In the genomic region with DNA sequence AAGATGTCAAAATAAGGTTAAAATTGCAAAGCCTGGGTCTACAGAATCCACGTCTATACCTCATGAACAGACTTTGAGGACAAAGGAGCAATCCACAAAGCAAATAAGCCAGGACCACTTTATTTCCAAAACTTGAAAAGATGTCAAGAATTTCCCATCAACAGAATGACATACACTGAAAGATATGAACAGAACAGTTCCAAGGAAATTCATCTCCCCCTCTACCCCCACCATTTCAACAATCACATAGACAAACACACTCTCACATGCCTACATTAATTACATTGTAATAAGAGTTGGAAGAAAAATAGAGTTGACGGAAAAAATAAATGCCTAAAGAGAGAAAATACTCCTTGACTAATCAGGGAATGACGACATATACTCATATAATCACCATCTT, we compare ENCODE assay signal across 18 cellular contexts. TPM values are rescaled to one million over a fixed set of nuclear protein-coding genes. Genes with fewer than 3 reads are reported as not detected.
DNase-seq lines count a peak whose midpoint lies in the region; ATAC-seq and TF ChIP-seq lines count a peak whose summit lies in the region.
"Had no signal": no experiment of that assay in that cellular context is flagged by ENCODE, and none has a peak within 500 bp of the region (broad histone marks: within the 10 kb centered on the region; RNA-seq: fewer than 3 reads in every experiment).

No MANE protein-coding gene starts in this region.

- POLR2A ChIA-PET in T-cell (lab: Charles Lee), result no interaction called here

- CTCF ChIA-PET in T-cell (lab: Charles Lee), result interaction anchor here in 1 of 2 donors (1.0 kb wide), 1 partner anchor 27 kb away, joined by 3 read pairs; no protein-coding TSS in a partner anchor

- H2AFZ ChIP-seq in ACC112 (ENCODE audit: low read length, unreplicated experiment) (no peak overlapping the region), fibroblast of lung (ENCODE audit: low read length) (no peak overlapping the region), osteoblast (ENCODE audit: low read length) (no peak overlapping the region)

- no peaks in the 10 kb centered on the region for H3K36me3 ChIP-seq in ACC112 (ENCODE audit: insufficient read depth, low read length)
- H3K36me3 ChIP-seq in NT2/D1 (ENCODE audit: insufficient read depth, insufficient read length, low read length), result no peaks in the 10 kb centered on the region
- H3K36me3 ChIP-seq in fibroblast of lung (ENCODE audit: control insufficient read depth, insufficient read depth, low read length), result no peaks in the 10 kb centered on the region
- H3K36me3 ChIP-seq in osteoblast (ENCODE audit: insufficient read depth, low read length), result no peaks in the 10 kb centered on the region
- H3K36me3 ChIP-seq: neutrophil had no signal

- no peaks in the 10 kb centered on the region for H4K20me1 ChIP-seq in fibroblast of lung (ENCODE audit: control insufficient read depth, extremely low read depth, insufficient read depth, low read length)
- no peaks in the 10 kb centered on the region for H4K20me1 ChIP-seq in osteoblast (ENCODE audit: insufficient read depth, low read length)

- TF ChIP-seq CTCF in fibroblast of lung (conservative IDR thresholded peaks at IDR 0.05 in 1 of 2, IDR thresholded peaks at IDR 0.05 in 1 of 2; ENCODE audit: low read depth in 1 of 2, low read length in 2 of 2) (no peak), osteoblast (IDR thresholded peaks at IDR 0.05; ENCODE audit: extremely low read depth, low read depth, low read length) (no peak)

- H3K27ac ChIP-seq in ACC112 (ENCODE audit: low read depth, low read length) (peak overlapping the region; percentile 80), fibroblast of lung (ENCODE audit: insufficient read depth, low read length) (no peak overlapping the region), osteoblast (ENCODE audit: low read depth, low read length) (peak overlapping the region; percentile 15)
- H3K27ac ChIP-seq: neutrophil had no signal

- H3K9me3 Mint-ChIP-seq in T-cell, result no peaks in the 10 kb centered on the region
- H3K9me3 Mint-ChIP-seq: activated T-helper 1 cell treated with anti-CD3 and anti-CD28 coated beads, Interleukin-12 subunit alpha, Interleukin-12 subunit beta, Interleukin-2, Interleukin-4 antibody, amounts not matched to agents 30 ng/mL and 10 ng/mL and 1 ng/mL, durations not matched to agents 14 hours and 24 hours and 36 hours had no signal

- peaks cover 14 to 15% of the 10 kb centered on the region in 2 donors for H3K27me3 Mint-ChIP-seq in T-cell

- H3K4me2 ChIP-seq in fibroblast of lung (ENCODE audit: extremely low read depth, insufficient read depth, low read length), result peak overlapping the region; percentile 48
- peak overlapping the region; percentile 23 for H3K4me2 ChIP-seq in osteoblast (ENCODE audit: insufficient read depth, low read length)

- no peak for ATAC-seq in T-cell (replicated peaks in 1 of 4)
- ATAC-seq: SK-N-SH treated with all-trans-retinoic acid at 6 μM for 48 hours; stimulated activated naive CD8-positive, alpha-beta T cell treated with anti-CD3 and anti-CD28 coated beads, Interleukin-15, Interleukin-2, amounts not matched to agents 100 U/mL and 50 U/mL, for 24 hours had no signal

- H3K4me3 ChIP-seq in ACC112 (ENCODE audit: low read depth, low read length) (peak overlapping the region; percentile 68), NT2/D1 (ENCODE audit: insufficient read length, low read depth) (peak overlapping the region; percentile 9), fibroblast of lung (replicated peaks in 1 of 4; ENCODE audit: control extremely low read depth in 1 of 4, insufficient read depth in 1 of 4, low read depth in 3 of 4, low read length in 4 of 4) (peak overlapping the region in 2 of 4 experiments; percentile 41 to 56), osteoblast (ENCODE audit: insufficient read depth, low read length) (no peak overlapping the region)

- H3K27ac Mint-ChIP-seq in T-cell, result no peak overlapping the region
- H3K27ac Mint-ChIP-seq: activated T-helper 1 cell treated with anti-CD3 and anti-CD28 coated beads, Interleukin-12 subunit alpha, Interleukin-12 subunit beta, Interleukin-2, Interleukin-4 antibody, amounts not matched to agents 30 ng/mL and 10 ng/mL and 1 ng/mL, durations not matched to agents 14 hours and 24 hours and 36 hours had no signal

- peaks cover 0 to 4% (median 4%) of the 10 kb centered on the region in 3 donors for H3K4me1 Mint-ChIP-seq in T-cell

- no peaks in the 10 kb centered on the region for H3K27me3 ChIP-seq in ACC112 (ENCODE audit: insufficient read depth, low read length)
- no peaks in the 10 kb centered on the region for H3K27me3 ChIP-seq in NT2/D1 (ENCODE audit: insufficient read depth, insufficient read length)
- no peaks in the 10 kb centered on the region for H3K27me3 ChIP-seq in fibroblast of lung (ENCODE audit: control insufficient read depth, insufficient read depth, low read length)
- no peaks in the 10 kb centered on the region for H3K27me3 ChIP-seq in osteoblast (ENCODE audit: insufficient read depth, low read length)
- H3K27me3 ChIP-seq: neutrophil had no signal

- no peak overlapping the region for H3K4me3 Mint-ChIP-seq in T-cell
- H3K4me3 Mint-ChIP-seq: activated T-helper 1 cell treated with anti-CD3 and anti-CD28 coated beads, Interleukin-12 subunit alpha, Interleukin-12 subunit beta, Interleukin-2, Interleukin-4 antibody, amounts not matched to agents 30 ng/mL and 10 ng/mL and 1 ng/mL, durations not matched to agents 14 hours and 24 hours and 36 hours had no signal

- peaks cover 59% of the 10 kb centered on the region for H3K4me1 ChIP-seq in ACC112 (ENCODE audit: control insufficient read depth, insufficient read depth, low read length, unreplicated experiment)
- no peaks in the 10 kb centered on the region for H3K4me1 ChIP-seq in NT2/D1 (ENCODE audit: insufficient read depth, insufficient read length)
- peaks cover 29% of the 10 kb centered on the region for H3K4me1 ChIP-seq in fibroblast of lung (ENCODE audit: control insufficient read depth, extremely low read depth, insufficient read depth, low read length)
- H3K4me1 ChIP-seq in osteoblast (ENCODE audit: insufficient read depth, low read length), result peaks cover 43% of the 10 kb centered on the region

- no peaks in the 10 kb centered on the region for H3K36me3 Mint-ChIP-seq in T-cell

- H3K79me2 ChIP-seq in ACC112 (ENCODE audit: control insufficient read depth, insufficient read depth, low read length, unreplicated experiment) (peaks cover 55% of the 10 kb centered on the region), fibroblast of lung (ENCODE audit: control insufficient read depth, insufficient read depth, low read length) (peaks cover 6% of the 10 kb centered on the region), osteoblast (ENCODE audit: insufficient read depth, low read length) (peaks cover 12% of the 10 kb centered on the region)

- H3K9ac ChIP-seq in NT2/D1 (ENCODE audit: insufficient read length, low read depth), result no peak overlapping the region
- no peak overlapping the region for H3K9ac ChIP-seq in fibroblast of lung (ENCODE audit: insufficient read depth, low read length)

- H3K9me3 ChIP-seq in NT2/D1 (ENCODE audit: insufficient read depth, low read length), result no peaks in the 10 kb centered on the region
- no peaks in the 10 kb centered on the region for H3K9me3 ChIP-seq in fibroblast of lung (ENCODE audit: control insufficient read depth, insufficient read depth, low read depth, low read length)
- H3K9me3 ChIP-seq in osteoblast (ENCODE audit: low read depth, low read length), result no peaks in the 10 kb centered on the region
- H3K9me3 ChIP-seq: neutrophil had no signal

- DNase-seq in NT2/D1 (ENCODE audit: low read depth, low spot score) (no peak), fibroblast of lung (ENCODE audit: low read depth in 2 of 2) (peak in 1 of 2 donors; percentile 65), osteoblast (ENCODE audit: insufficient read length, low spot score, missing footprints) (no peak), hepatic stellate cell (ENCODE audit: low spot score) (no peak), SKM-1 (lab: John Stamatoyannopoulos, UW; ENCODE audit: unreplicated experiment) (no peak), AML-193 (lab: John Stamatoyannopoulos, UW) (no peak), T-cell (no peak)
- DNase-seq: activated CD4-positive, alpha-beta T cell treated with anti-CD3 and anti-CD28 coated beads, Interleukin-2, amount 50 U/mL, for 48 hours; Calu3; GF-D8; H7; NCI-H187; NCI-H446 treated with DMSO at 0.1 percent for 48 hours; stimulated activated naive CD8-positive, alpha-beta T cell treated with anti-CD3 and anti-CD28 coated beads, Interleukin-15, Interleukin-2, amounts not matched to agents 100 U/mL and 50 U/mL, for 24 hours had no signal

RNA-seq across cellular contexts. Expression of a gene that starts 45.2 kb away (rescaled TPM):
- total RNA-seq in fibroblast of lung (10.0 and 10.6 TPM in 2 replicates), osteoblast (6.2 and 6.9 TPM in 2 replicates), T-cell (under 1 TPM; 0.08 to 0.64 (median 0.46) TPM)
- polyA plus RNA-seq in fibroblast of lung, result 9.5 and 19.5 TPM in 2 replicates
- 7.6 and 9.5 TPM in 2 replicates for polyA plus RNA-seq in fibroblast of lung (2012)
- 40.6 and 42.8 TPM in 2 replicates for polyA minus RNA-seq in fibroblast of lung (ENCODE audit: low replicate concordance)
